8 cellular contexts compared by ENCODE assay signal in the genomic region with DNA sequence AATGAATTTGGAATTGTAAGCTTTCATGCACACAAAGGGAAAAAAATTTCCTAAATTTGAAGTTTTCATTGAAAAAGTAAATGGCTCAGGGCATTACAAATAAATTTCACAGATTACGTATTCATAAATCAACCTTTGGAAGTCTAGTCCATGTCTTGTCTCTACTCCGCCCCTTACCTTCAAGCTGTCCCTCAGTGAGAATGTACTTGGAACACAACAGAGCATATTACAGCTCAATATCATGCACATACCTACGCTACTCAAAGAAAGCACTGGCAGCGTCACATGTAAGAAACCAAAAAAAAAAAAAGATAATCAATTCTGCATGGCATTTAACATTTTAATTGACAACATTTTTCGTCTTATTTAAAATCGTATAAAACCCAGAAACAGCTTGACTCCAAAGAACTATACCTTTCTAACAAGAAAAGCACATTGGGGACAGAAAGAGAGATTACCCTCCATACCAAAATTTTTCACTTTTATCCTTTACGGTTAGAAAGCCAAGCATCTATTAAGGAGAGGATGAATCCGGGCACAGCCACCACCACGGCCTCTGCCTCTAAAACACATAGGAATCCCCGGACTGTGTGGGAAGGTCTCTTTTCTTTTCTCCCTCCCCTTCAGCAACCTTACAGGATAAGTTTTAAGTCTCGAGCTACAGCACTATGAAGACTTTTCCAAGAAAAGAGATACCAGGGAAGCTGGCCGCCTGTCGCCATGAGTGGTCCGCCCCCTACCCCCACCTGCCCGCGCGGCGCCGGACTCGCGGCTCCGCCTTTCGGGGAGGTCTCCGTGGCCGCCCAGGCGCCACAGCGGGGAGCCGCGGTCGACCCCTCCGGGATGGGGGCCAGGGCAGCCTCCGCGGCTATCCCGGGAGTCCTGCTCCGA. TPM values are rescaled to one million over a fixed set of nuclear protein-coding genes. Genes with fewer than 3 reads are reported as not detected.
DNase-seq lines count a peak whose midpoint lies in the region; ATAC-seq and TF ChIP-seq lines count a peak whose summit lies in the region.

No MANE protein-coding gene starts in this region.

- H3K9me3 ChIP-seq in HUES48 (ENCODE audit: control insufficient read depth, insufficient read depth, low read length) (no peaks in the 10 kb centered on the region), osteoblast (ENCODE audit: low read depth, low read length) (no peaks in the 10 kb centered on the region)

- H3K4me3 ChIP-seq in GM08714 (ENCODE audit: low read length) (peak overlapping the region; percentile 68), HUES48 (ENCODE audit: low read depth, low read length) (peak overlapping the region; percentile 86), fibroblast of the aortic adventitia (ENCODE audit: low read depth, low read length) (peak overlapping the region; percentile 88), osteoblast (ENCODE audit: insufficient read depth, low read length) (peak overlapping the region; percentile 95)

- no peaks in the 10 kb centered on the region for H3K36me3 ChIP-seq in HUES48 (ENCODE audit: control insufficient read depth, insufficient read depth, low read length)
- no peaks in the 10 kb centered on the region for H3K36me3 ChIP-seq in osteoblast (ENCODE audit: insufficient read depth, low read length)

- H3K79me2 ChIP-seq in osteoblast (ENCODE audit: insufficient read depth, low read length): peaks cover 88% of the 10 kb centered on the region

- TF ChIP-seq CTCF in WTC11 (IDR thresholded peaks at IDR 0.05): no peak
- no peak for TF ChIP-seq CTCF in fibroblast of the aortic adventitia (IDR thresholded peaks at IDR 0.05; ENCODE audit: insufficient read depth, low read length)
- no peak for TF ChIP-seq CTCF in osteoblast (IDR thresholded peaks at IDR 0.05; ENCODE audit: extremely low read depth, low read depth, low read length)

- POLR2A ChIA-PET in WTC11 (lab: Charles Lee): interaction anchor here (0.6 to 2.1 kb wide), 5 partner anchors 163 to 197 kb away, joined by 3 to 14 read pairs (median 5); no protein-coding TSS in a partner anchor

- peak; percentile 46 for ATAC-seq in GM21526 (IDR thresholded peaks at IDR 0.05; ENCODE audit: low FRiP score, unreplicated experiment)
- ATAC-seq in WTC11: peak; percentile 11

- DNase-seq in WTC11 (ENCODE audit: low spot score) (no peak), fibroblast of the aortic adventitia (ENCODE audit: low read depth) (peak; percentile 41), osteoblast (ENCODE audit: insufficient read length, low spot score, missing footprints) (peak; percentile 83), cerebellar nuclear complex (lab: John Stamatoyannopoulos, UW) (no peak), hippocampal formation (lab: John Stamatoyannopoulos, UW) (no peak)

- H2AFZ ChIP-seq in osteoblast (ENCODE audit: low read length): peak overlapping the region; percentile 72

- H3K4me3 Mint-ChIP-seq in WTC11: peak overlapping the region; percentile 98

- H3K9ac ChIP-seq in HUES48 (ENCODE audit: low read depth, low read length): peak overlapping the region; percentile 85

- peak overlapping the region; percentile 87 for H3K27ac Mint-ChIP-seq in WTC11

- H3K27me3 ChIP-seq in HUES48 (ENCODE audit: control insufficient read depth, insufficient read depth, low read length) (no peaks in the 10 kb centered on the region), osteoblast (ENCODE audit: insufficient read depth, low read length) (no peaks in the 10 kb centered on the region)

- peak overlapping the region; percentile 95 for H3K4me2 ChIP-seq in osteoblast (ENCODE audit: insufficient read depth, low read length)

- H3K27me3 Mint-ChIP-seq in WTC11 (ENCODE audit: low read depth): no peaks in the 10 kb centered on the region

- peaks cover 5% of the 10 kb centered on the region; the same call in 1 of the 2 replicates for H3K36me3 Mint-ChIP-seq in WTC11

- peaks cover 7% of the 10 kb centered on the region for H3K9me3 Mint-ChIP-seq in WTC11

- H3K27ac ChIP-seq in HUES48 (ENCODE audit: low read depth, low read length) (peak overlapping the region; percentile 92), osteoblast (ENCODE audit: low read depth, low read length) (peak overlapping the region; percentile 90)

- peaks cover 5% of the 10 kb centered on the region for H4K20me1 ChIP-seq in osteoblast (ENCODE audit: insufficient read depth, low read length)

- H3K4me1 ChIP-seq in HUES48 (ENCODE audit: control insufficient read depth, insufficient read depth, low read length) (peaks cover 24% of the 10 kb centered on the region; the same call in 1 of the 2 replicates), osteoblast (ENCODE audit: insufficient read depth, low read length) (peaks cover 24% of the 10 kb centered on the region)

- CTCF ChIA-PET in WTC11 (lab: Charles Lee): interaction anchor here (0.7 to 1.1 kb wide), 2 partner anchors 169 to 263 kb away, joined by 3 read pairs; no protein-coding TSS in a partner anchor

- H3K4me1 Mint-ChIP-seq in WTC11: peaks cover 34% of the 10 kb centered on the region

TF ChIP-seq in WTC11, 78 proteins besides CTCF, POLR2A, EP300 and RAD21 (continues in another document):
- no peak for TF ChIP-seq FOXP1 (CRISPR knock-in tag; IDR thresholded peaks at IDR 0.05; ENCODE audit: borderline replicate concordance)
- no peak for TF ChIP-seq PREB (CRISPR knock-in tag; IDR thresholded peaks at IDR 0.05; ENCODE audit: borderline replicate concordance)
- TF ChIP-seq, protein P1, sequence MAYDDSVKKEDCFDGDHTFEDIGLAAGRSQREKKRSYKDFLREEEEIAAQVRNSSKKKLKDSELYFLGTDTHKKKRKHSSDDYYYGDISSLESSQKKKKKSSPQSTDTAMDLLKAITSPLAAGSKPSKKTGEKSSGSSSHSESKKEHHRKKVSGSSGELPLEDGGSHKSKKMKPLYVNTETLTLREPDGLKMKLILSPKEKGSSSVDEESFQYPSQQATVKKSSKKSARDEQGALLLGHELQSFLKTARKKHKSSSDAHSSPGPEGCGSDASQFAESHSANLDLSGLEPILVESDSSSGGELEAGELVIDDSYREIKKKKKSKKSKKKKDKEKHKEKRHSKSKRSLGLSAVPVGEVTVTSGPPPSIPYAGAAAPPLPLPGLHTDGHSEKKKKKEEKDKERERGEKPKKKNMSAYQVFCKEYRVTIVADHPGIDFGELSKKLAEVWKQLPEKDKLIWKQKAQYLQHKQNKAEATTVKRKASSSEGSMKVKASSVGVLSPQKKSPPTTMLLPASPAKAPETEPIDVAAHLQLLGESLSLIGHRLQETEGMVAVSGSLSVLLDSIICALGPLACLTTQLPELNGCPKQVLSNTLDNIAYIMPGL (CRISPR knock-in tag; IDR thresholded peaks at IDR 0.05): 0 out of 2 replicates have a peak, but pooled peaks have one; percentile 12
- TF ChIP-seq IRF1 (CRISPR knock-in tag; IDR thresholded peaks at IDR 0.05): no peak
- TF ChIP-seq ZNF423 (CRISPR knock-in tag; IDR thresholded peaks at IDR 0.05): peak; percentile 86
- TF ChIP-seq JUN (CRISPR knock-in tag; IDR thresholded peaks at IDR 0.05): no peak
- TF ChIP-seq ZNF138 (CRISPR knock-in tag; conservative IDR thresholded peaks at IDR 0.05): no peak
- no peak for TF ChIP-seq ZNF512 (CRISPR knock-in tag; IDR thresholded peaks at IDR 0.05; ENCODE audit: borderline replicate concordance)

RNA-seq across cellular contexts. Expression of gene JMJD1C, which starts 1.1 kb away (rescaled TPM):
- total RNA-seq in WTC11 (2021) (158 to 180 TPM (median 161 TPM) in 3 replicates), fibroblast of the aortic adventitia (ENCODE audit: low replicate concordance) (77.2 and 120 TPM in 2 replicates), osteoblast (92.6 and 105 TPM in 2 replicates)

RNA-seq across cellular contexts. Expression of gene REEP3, which starts 56.6 kb away (rescaled TPM):
- total RNA-seq in WTC11 (2021): 18.5 to 23.2 TPM (median 21.2 TPM) in 3 replicates
- total RNA-seq in fibroblast of the aortic adventitia (ENCODE audit: low replicate concordance): 17.7 and 95.1 TPM in 2 replicates
- 66.6 and 71.3 TPM in 2 replicates for total RNA-seq in osteoblast

Comparison
In these comparisons a context has a peak if more than half of its experiments do, and no peak if none do; other contexts are left out.
1. DNase-seq: peak in fibroblast of the aortic adventitia (single experiment) and osteoblast (single experiment); none in WTC11 (single experiment), cerebellar nuclear complex (0 of 2) and hippocampal formation (0 of 2).
2. Peak in every context shown above with its lines, with median percentiles within 50 percentile points of each other: H3K4me3 ChIP-seq.